ENCODE assay signal across 17 cellular contexts in genomic region chr11:7490535-7490934, GRCh38. TPM values are rescaled to one million over a fixed set of nuclear protein-coding genes. Genes with fewer than 3 reads are reported as not detected.
A peak's percentile ranks its signal among the peaks of the same experiment; 100 is the strongest.
DNase-seq lines count a peak whose midpoint lies in the region; ATAC-seq, FAIRE-seq and TF ChIP-seq lines count a peak whose summit lies in the region.
"Had no signal": no experiment of that assay in that cellular context is flagged by ENCODE, and none has a peak within 500 bp of the region (broad histone marks: within the 10 kb centered on the region; RNA-seq: fewer than 3 reads in every experiment).

No MANE protein-coding gene starts in this region.

- no peak overlapping the region for H3K4me2 ChIP-seq in H1 (ENCODE audit: insufficient read depth in 1 of 2, low read depth in 2 of 2, low read length in 2 of 2)
- H3K4me2 ChIP-seq: SK-N-SH had no signal

- no peak overlapping the region for H3K4ac ChIP-seq in H1 (replicated peaks; ENCODE audit: insufficient read length, low read depth, low read length)

- no peak overlapping the region for H3K27ac ChIP-seq in H1 (ENCODE audit: low read depth, low read length)
- no peak overlapping the region for H3K27ac ChIP-seq in left lung
- H3K27ac ChIP-seq in upper lobe of right lung: no peak overlapping the region

- no peak overlapping the region for H4K5ac ChIP-seq in H1 (ENCODE audit: insufficient read length, low read depth, low read length)

- H3K23me2 ChIP-seq in H1 (ENCODE audit: low read depth, low read length): no peaks in the 10 kb centered on the region

- H3K9me3 ChIP-seq in H1 (ENCODE audit: insufficient read depth in 2 of 2, low read depth in 1 of 2, low read length in 1 of 2) (no peaks in the 10 kb centered on the region), left lung (no peaks in the 10 kb centered on the region), upper lobe of right lung (no peaks in the 10 kb centered on the region)
- H3K9me3 ChIP-seq: SK-N-SH had no signal

- TF ChIP-seq EP300 in H1 (IDR thresholded peaks at IDR 0.05; ENCODE audit: borderline replicate concordance in 1 of 2, low read depth in 2 of 2, low read length in 2 of 2): no peak

- no peak overlapping the region for H2AFZ ChIP-seq in H1 (ENCODE audit: low read length)

- no peak for FAIRE-seq in H1 (lab: Jason Lieb, UNC)
- no peak for FAIRE-seq in H54 (lab: Jason Lieb, UNC)
- FAIRE-seq: GM12891 had no signal

- CTCF ChIA-PET in H1 (lab: Charles Lee; ENCODE audit: partially characterized antibody): interaction anchor here (0.7 to 2.7 kb wide), 7 partner anchors 11 to 212 kb away, joined by 3 to 8 read pairs (median 3); partner anchors contain the start of gene PPFIBP2

- H2BK120ac ChIP-seq in H1 (replicated peaks; ENCODE audit: low read depth, low read length): no peak overlapping the region

- 0 out of 2 replicates have a peak overlapping the region, but pooled peaks have one; percentile 40 for H2BK20ac ChIP-seq in H1 (ENCODE audit: low read length)

- H3K14ac ChIP-seq in H1 (ENCODE audit: insufficient read length): no peak overlapping the region

- H3K4me1 ChIP-seq in H1 (replicated peaks in 1 of 4; ENCODE audit: control insufficient read depth in 3 of 4, insufficient read depth in 4 of 4, low read length in 3 of 4) (peaks cover 0 to 5% (median 1%) of the 10 kb centered on the region in 4 experiments; a peak in 2 of 7 replicates), left lung (peaks cover 0 to 6% of the 10 kb centered on the region in 2 donors), upper lobe of right lung (peaks cover 5% of the 10 kb centered on the region)

- no peaks in the 10 kb centered on the region for H4K20me1 ChIP-seq in H1 (replicated peaks in 1 of 2; ENCODE audit: control insufficient read depth in 1 of 2, insufficient read depth in 2 of 2, low read length in 2 of 2)

- H3K27me3 ChIP-seq in H1 (replicated peaks in 1 of 4; ENCODE audit: control insufficient read depth in 3 of 4, extremely low read depth in 1 of 4, insufficient read depth in 3 of 4, low read length in 3 of 4) (no peaks in the 10 kb centered on the region), left lung (no peaks in the 10 kb centered on the region), upper lobe of right lung (no peaks in the 10 kb centered on the region)

- TF ChIP-seq POLR2A in H1 (IDR thresholded peaks at IDR 0.05; ENCODE audit: control extremely low read depth in 1 of 2, low read depth in 2 of 2, low read length in 2 of 2): no peak
- no peak for TF ChIP-seq POLR2A in H54 (IDR thresholded peaks at IDR 0.05; ENCODE audit: low read depth, low read length)

- POLR2A ChIA-PET in H1 (lab: Charles Lee; ENCODE audit: partially characterized antibody): interaction anchor here (0.8 to 1.9 kb wide), 2 partner anchors 10 to 19 kb away, joined by 3 to 4 read pairs; no protein-coding TSS in a partner anchor

- WGBS in H1 (ENCODE audit: extremely low coverage in 1 of 2, insufficient coverage in 1 of 2, insufficient read length in 1 of 2, insufficient replicate concordance in 2 of 2, low coverage in 1 of 2, low lambda C conversion rate in 2 of 2, missing lambda C conversion rate in 1 of 2), 2 experiments: 79 to 100% methylated on average over 1 of the region's 1 CpG

- no peaks in the 10 kb centered on the region for H3K36me3 ChIP-seq in H1 (ENCODE audit: control insufficient read depth in 2 of 4, insufficient read depth in 4 of 4, low read length in 3 of 4)
- no peaks in the 10 kb centered on the region for H3K36me3 ChIP-seq in left lung
- no peaks in the 10 kb centered on the region for H3K36me3 ChIP-seq in upper lobe of right lung

- H2BK5ac ChIP-seq in H1 (ENCODE audit: low read depth, low read length): no peak overlapping the region

- intact Hi-C loops in left lung (cut with DNase I) (no loop called here), upper lobe of right lung (cut with DNase I) (no loop called here)

- no peak overlapping the region for H4K91ac ChIP-seq in H1 (replicated peaks; ENCODE audit: insufficient read length, low read length)

- H3K79me1 ChIP-seq in H1 (ENCODE audit: low read depth, low read length): no peaks in the 10 kb centered on the region

- H4K8ac ChIP-seq in H1 (ENCODE audit: extremely low read depth, insufficient read depth, low read length): no peak overlapping the region

- no peak overlapping the region for H3K23ac ChIP-seq in H1 (ENCODE audit: insufficient read length)

- no peak overlapping the region for H2BK15ac ChIP-seq in H1 (ENCODE audit: low read length)

- no peak overlapping the region for H3K9ac ChIP-seq in H1 (replicated peaks in 1 of 4; ENCODE audit: extremely low read depth in 1 of 4, low read depth in 3 of 4, low read length in 3 of 4)
- H3K9ac ChIP-seq: SK-N-SH had no signal

- H3K18ac ChIP-seq in H1 (ENCODE audit: extremely low read depth, low read length): no peak overlapping the region

- ATAC-seq in left lung: peak; percentile 45
- no peak for ATAC-seq in upper lobe of right lung

- no peak overlapping the region for H3K56ac ChIP-seq in H1 (replicated peaks; ENCODE audit: insufficient read length, low read depth, low read length)

- H3K79me2 ChIP-seq in H1 (ENCODE audit: control insufficient read depth in 1 of 2, insufficient read depth in 2 of 2, low read length in 2 of 2): no peaks in the 10 kb centered on the region

- TF ChIP-seq CTCF in H1 (IDR thresholded peaks at IDR 0.05; ENCODE audit: control extremely low read depth in 1 of 3, insufficient read depth in 1 of 3, low read depth in 1 of 3, low read length in 3 of 3) (no peak), left lung (IDR thresholded peaks at IDR 0.05) (no peak), upper lobe of right lung (IDR thresholded peaks at IDR 0.05) (no peak)

- DNase-seq in GM04504 (ENCODE audit: low read depth) (peak; percentile 5), H1 (ENCODE audit: low read depth in 1 of 2, low spot score in 2 of 2) (no peak), left lung (no peak), NOMO-1 treated with dmso at 0.1 percent for 144 hours (lab: John Stamatoyannopoulos, UW; ENCODE audit: unreplicated experiment) (no peak), H54 (ENCODE audit: insufficient read length, low spot score) (no peak), SHP77 treated with DMSO at 0.1 percent for 48 hours (lab: John Stamatoyannopoulos, UW) (no peak), upper lobe of right lung (no peak)
- DNase-seq: CD4-positive, CD25-positive, alpha-beta regulatory T cell; DMS53; Karpas-422; MM.1S; NCI-H1105 treated with DMSO at 0.1 percent for 48 hours; NCI-H1930; NCI-H2171; NCI-H774; SK-N-SH had no signal

- TF ChIP-seq RAD21 in H1 (IDR thresholded peaks at IDR 0.05 in 1 of 2, conservative IDR thresholded peaks at IDR 0.05 in 1 of 2; ENCODE audit: low read depth in 2 of 2, low read length in 2 of 2): no peak

- H2BK12ac ChIP-seq in H1 (ENCODE audit: low read depth, low read length): no peak overlapping the region

- no peak overlapping the region; the same call in 1 of the 2 replicates for H2AK5ac ChIP-seq in H1 (ENCODE audit: low read depth, low read length)

- no peak overlapping the region for H3K4me3 ChIP-seq in H1 (ENCODE audit: extremely low read depth in 1 of 4, insufficient read depth in 2 of 4, low read depth in 3 of 4, low read length in 4 of 4)
- no peak overlapping the region for H3K4me3 ChIP-seq in left lung
- H3K4me3 ChIP-seq in upper lobe of right lung: no peak overlapping the region

TF ChIP-seq in H1, 55 proteins besides CTCF, POLR2A, EP300 and RAD21 (continues in another document):
- no peak for TF ChIP-seq CHD2 (IDR thresholded peaks at IDR 0.05; ENCODE audit: low read length)
- no peak for TF ChIP-seq FOSL1 (IDR thresholded peaks at IDR 0.05; ENCODE audit: insufficient read depth, low read depth, low read length)
- TF ChIP-seq HDAC2 (IDR thresholded peaks at IDR 0.05; ENCODE audit: borderline replicate concordance in 1 of 2, low read depth in 2 of 2, low read length in 2 of 2): no peak
- TF ChIP-seq SP2 (IDR thresholded peaks at IDR 0.05; ENCODE audit: low read length): no peak
- TF ChIP-seq RNF2 (IDR thresholded peaks at IDR 0.05; ENCODE audit: borderline replicate concordance, low read depth, low read length, missing control alignments, poor library complexity, severe bottlenecking): no peak
- no peak for TF ChIP-seq E2F6 (IDR thresholded peaks at IDR 0.05)

RNA-seq across cellular contexts. Expression of gene OLFML1, which starts 5.2 kb away (rescaled TPM):
- 0.24 TPM in 1 of 2 replicates, not detected in the other for total RNA-seq in H1 (2021; fragmentation: NEBNext Ultra II Directional; extraction: Animal tissue kit (Norgen Biotek cat#: 25700))
- polyA plus RNA-seq in H1 (2011; rRNA removed): 0.03 TPM in 1 of 2 replicates, not detected in the other
- not detected for polyA plus RNA-seq in H1 (2011; cell fraction: cytosol; rRNA removed)
- not detected for polyA plus RNA-seq in H1 (2011; cell fraction: nucleus; rRNA removed)
- polyA plus RNA-seq in H1 (2012, experiment 1 of 2): 0.11 to 0.28 TPM (median 0.19 TPM) in 4 replicates
- not detected for polyA plus RNA-seq in H1 (2012, experiment 2 of 2)
- 0.08 TPM for polyA plus RNA-seq in H1 (2013, experiment 1 of 2)
- 0.07 TPM for polyA plus RNA-seq in H1 (2013, experiment 2 of 2)
- polyA minus RNA-seq in H1 (2011; rRNA and poly(A)+ RNA removed): 0.22 and 0.27 TPM in 2 replicates
- not detected for polyA minus RNA-seq in H1 (2011; cell fraction: cytosol; rRNA and poly(A)+ RNA removed)
- 0.20 TPM for polyA minus RNA-seq in H1 (2011; cell fraction: nucleus; rRNA and poly(A)+ RNA removed)
- 10 to 100 TPM; 28.8 to 44.2 TPM for total RNA-seq in left lung
- 30.6 TPM for total RNA-seq in upper lobe of right lung
- total RNA-seq: CD4-positive, CD25-positive, alpha-beta regulatory T cell had no signal
- polyA plus RNA-seq: SK-N-SH had no signal

RNA-seq across cellular contexts. Expression of gene PPFIBP2, which starts 23.3 kb away (rescaled TPM):
- total RNA-seq in H1 (2021; fragmentation: NEBNext Ultra II Directional; extraction: Animal tissue kit (Norgen Biotek cat#: 25700)): 9.8 and 11.7 TPM in 2 replicates
- polyA plus RNA-seq in H1 (2011; rRNA removed): 5.5 and 6.3 TPM in 2 replicates
- polyA plus RNA-seq in H1 (2011; cell fraction: cytosol; rRNA removed): 7.6 TPM
- polyA plus RNA-seq in H1 (2011; cell fraction: nucleus; rRNA removed): 19.1 TPM
- 6.8 to 11.5 TPM (median 8.5 TPM) in 4 replicates for polyA plus RNA-seq in H1 (2012, experiment 1 of 2)
- polyA plus RNA-seq in H1 (2012, experiment 2 of 2): 1.0 TPM
- polyA plus RNA-seq in H1 (2013, experiment 1 of 2): 7.7 TPM
- 6.1 TPM for polyA plus RNA-seq in H1 (2013, experiment 2 of 2)
- polyA minus RNA-seq in H1 (2011; rRNA and poly(A)+ RNA removed): 25.4 and 30.6 TPM in 2 replicates
- 6.1 TPM for polyA minus RNA-seq in H1 (2011; cell fraction: cytosol; rRNA and poly(A)+ RNA removed)
- polyA minus RNA-seq in H1 (2011; cell fraction: nucleus; rRNA and poly(A)+ RNA removed): 25.8 TPM
- total RNA-seq in left lung (10 to 100 TPM; 18.7 to 20.1 TPM), upper lobe of right lung (26.8 TPM)

Comparison
In these comparisons a context has a peak if more than half of its experiments do, and no peak if none do; other contexts are left out.
1. RNA of gene OLFML1, which starts 5.2 kb away (total RNA-seq): 28.8 to 44.2 TPM in left lung and 30.6 TPM in upper lobe of right lung (single experiment); 0.24 TPM in H1; every median in the first group is over 10 times any median in the second.